In the genomic region with DNA sequence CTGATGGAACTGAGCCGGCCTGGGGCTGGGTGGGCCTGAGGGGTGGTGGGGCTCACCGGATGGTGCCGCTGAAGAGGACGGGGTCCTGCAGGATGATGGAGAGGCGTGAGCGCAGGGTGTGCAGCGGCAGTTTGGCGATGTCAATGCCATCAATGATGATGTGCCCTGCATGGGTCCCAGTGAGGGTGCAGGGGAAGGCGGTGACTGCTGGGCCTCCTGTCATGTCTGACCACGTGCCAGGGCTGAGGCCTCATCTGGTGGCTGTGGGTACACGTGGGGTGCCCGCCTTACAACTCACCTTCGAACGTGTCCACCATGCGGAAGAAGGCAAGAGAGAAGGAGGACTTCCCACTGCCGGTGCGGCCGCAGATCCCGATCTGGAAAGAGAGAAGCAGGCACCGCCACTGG, we compare ENCODE assay signal across 24 cellular contexts.
"Had no signal": no experiment of that assay in that cellular context is flagged by ENCODE, and none has a peak within 500 bp of the region (broad histone marks: within the 10 kb centered on the region; RNA-seq: fewer than 3 reads in every experiment).

No MANE protein-coding gene starts in this region.

- H3K36me3 Mint-ChIP-seq: activated naive CD4-positive, alpha-beta T cell treated with anti-CD3 and anti-CD28 coated beads, Interleukin-2, amount 50 U/mL, for 24 hours; natural killer cell; neural progenitor cell had no signal

- H3K27me3 Mint-ChIP-seq: activated naive CD4-positive, alpha-beta T cell treated with anti-CD3 and anti-CD28 coated beads, Interleukin-2, amount 50 U/mL, for 24 hours; activated T-cell treated with anti-CD3 and anti-CD28 coated beads, Interleukin-2, amount 50 U/mL, for 24 hours; stimulated activated naive CD8-positive, alpha-beta T cell treated with anti-CD3 and anti-CD28 coated beads, Interleukin-15, Interleukin-2, amounts not matched to agents 100 ng/mL and 50 ng/mL, for 24 hours had no signal

- H3K9me3 Mint-ChIP-seq: activated CD4-positive, alpha-beta memory T cell treated with anti-CD3 and anti-CD28 coated beads, Interleukin-2, amount 10 ng/mL, durations not matched to agents 7 days and 5 days; activated CD4-positive, alpha-beta T cell treated with anti-CD3 and anti-CD28 coated beads, Interleukin-2, amount 10 ng/mL, durations not matched to agents 7 days and 5 days; activated naive CD4-positive, alpha-beta T cell treated with anti-CD3 and anti-CD28 coated beads, Interleukin-2, amount 50 U/mL, for 24 hours; activated T-cell treated with anti-CD3 and anti-CD28 coated beads, Interleukin-2, amount 50 U/mL, for 24 hours; central memory CD8-positive, alpha-beta T cell; natural killer cell; neural progenitor cell; stimulated activated naive CD8-positive, alpha-beta T cell treated with anti-CD3 and anti-CD28 coated beads, Interleukin-15, Interleukin-2, amounts not matched to agents 100 ng/mL and 50 ng/mL, for 24 hours had no signal

- H3K4me1 ChIP-seq: colonic mucosa, esophagus squamous epithelium, left lung, neural progenitor cell, upper lobe of right lung had no signal

- H3K4me3 ChIP-seq: colonic mucosa, esophagus squamous epithelium, left lung, lung, neural progenitor cell, upper lobe of right lung had no signal

- H3K36me3 ChIP-seq: colonic mucosa, esophagus squamous epithelium, left lung, neural progenitor cell, upper lobe of right lung had no signal

- H3K4me1 Mint-ChIP-seq: activated CD4-positive, alpha-beta T cell treated with anti-CD3 and anti-CD28 coated beads, Interleukin-2, amount 10 ng/mL, durations not matched to agents 7 days and 5 days; activated naive CD4-positive, alpha-beta T cell treated with anti-CD3 and anti-CD28 coated beads, Interleukin-2, amount 50 U/mL, for 24 hours; central memory CD8-positive, alpha-beta T cell; natural killer cell; neural progenitor cell had no signal

- ATAC-seq: left lung, natural killer cell, right cardiac atrium, T-helper 17 cell, upper lobe of right lung had no signal

- H2AFZ ChIP-seq: neural progenitor cell had no signal

- H3K9ac ChIP-seq: neural progenitor cell had no signal

- H3K4me2 ChIP-seq: neural progenitor cell had no signal

- H3K27me3 ChIP-seq: colonic mucosa, esophagus squamous epithelium, left lung, neural progenitor cell, upper lobe of right lung had no signal

- H3K27ac Mint-ChIP-seq: activated CD4-positive, alpha-beta memory T cell treated with anti-CD3 and anti-CD28 coated beads, Interleukin-2, amount 10 ng/mL, durations not matched to agents 7 days and 5 days; activated CD4-positive, alpha-beta T cell treated with anti-CD3 and anti-CD28 coated beads, Interleukin-2, amount 10 ng/mL, durations not matched to agents 7 days and 5 days; activated naive CD4-positive, alpha-beta T cell treated with anti-CD3 and anti-CD28 coated beads, Interleukin-2, amount 50 U/mL, for 24 hours; activated T-cell treated with anti-CD3 and anti-CD28 coated beads, Interleukin-2, amount 50 U/mL, for 24 hours; natural killer cell; neural progenitor cell; stimulated activated naive CD8-positive, alpha-beta T cell treated with anti-CD3 and anti-CD28 coated beads, Interleukin-15, Interleukin-2, amounts not matched to agents 100 ng/mL and 50 ng/mL, for 24 hours had no signal

- H3K4me3 Mint-ChIP-seq: activated CD4-positive, alpha-beta memory T cell treated with anti-CD3 and anti-CD28 coated beads, Interleukin-2, amount 10 ng/mL, durations not matched to agents 7 days and 5 days; activated CD4-positive, alpha-beta T cell treated with anti-CD3 and anti-CD28 coated beads, Interleukin-2, amount 10 ng/mL, durations not matched to agents 7 days and 5 days; activated naive CD4-positive, alpha-beta T cell treated with anti-CD3 and anti-CD28 coated beads, Interleukin-2, amount 50 U/mL, for 24 hours; activated T-cell treated with anti-CD3 and anti-CD28 coated beads, Interleukin-2, amount 50 U/mL, for 24 hours; central memory CD8-positive, alpha-beta T cell; natural killer cell; neural progenitor cell; stimulated activated naive CD8-positive, alpha-beta T cell treated with anti-CD3 and anti-CD28 coated beads, Interleukin-15, Interleukin-2, amounts not matched to agents 100 ng/mL and 50 ng/mL, for 24 hours; T-helper 17 cell had no signal

- DNase-seq: activated CD4-positive, alpha-beta memory T cell treated with anti-CD3 and anti-CD28 coated beads, Interleukin-2, amount 10 ng/mL, durations not matched to agents 7 days and 5 days; activated CD4-positive, alpha-beta T cell treated with anti-CD3 and anti-CD28 coated beads, Interleukin-2, amount 10 ng/mL, durations not matched to agents 7 days and 5 days; activated CD4-positive, CD25-positive, alpha-beta regulatory T cell treated with anti-CD3 and anti-CD28 coated beads, Interleukin-2, amount 50 U/mL, for 72 hours; activated CD8-positive, alpha-beta memory T cell treated with anti-CD3 and anti-CD28 coated beads, Interleukin-2, amount 50 U/mL, for 48 hours; activated T-cell treated with anti-CD3 and anti-CD28 coated beads, Interleukin-2, amount 50 U/mL, for 24 hours; anterior cingulate cortex; colonic mucosa; effector CD8-positive, alpha-beta T cell; esophagus squamous epithelium; kidney glomerular epithelial cell; mesendoderm; natural killer cell; right cardiac atrium; substantia nigra; T-helper 17 cell; T1000; upper lobe of right lung had no signal

- H3K9me3 ChIP-seq: colonic mucosa, esophagus squamous epithelium, left lung, upper lobe of right lung had no signal

- H3K27ac ChIP-seq: colonic mucosa, epithelial cell of prostate, esophagus squamous epithelium, left lung, neural progenitor cell, upper lobe of right lung had no signal
